In the genomic region with DNA sequence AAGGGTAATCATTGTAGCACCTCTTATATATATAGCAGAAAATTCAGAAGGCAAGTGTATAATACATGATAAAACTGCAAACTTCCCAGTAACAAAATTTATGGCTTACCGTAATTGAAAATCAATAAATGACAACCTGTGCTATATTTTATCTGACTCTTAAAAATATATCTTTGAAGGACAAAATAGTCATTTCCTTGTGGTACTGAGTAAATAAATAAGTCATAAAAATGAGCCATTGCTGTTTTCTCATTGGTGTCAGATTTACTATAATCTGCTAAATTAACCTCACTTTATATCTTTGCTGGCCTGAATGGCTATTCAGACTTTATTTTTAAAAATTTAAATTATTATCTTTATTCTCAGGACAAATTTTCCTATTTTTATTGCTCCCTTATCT, we compare ENCODE assay signal across 27 cellular contexts.
"Had no signal": no experiment of that assay in that cellular context is flagged by ENCODE, and none has a peak within 500 bp of the region (broad histone marks: within the 10 kb centered on the region; RNA-seq: fewer than 3 reads in every experiment).

No MANE protein-coding gene starts in this region.

- H3K4me3 ChIP-seq: MG63, PC-9, SJCRH30, SK-N-MC had no signal

- H3K9me3 ChIP-seq: MG63, SJCRH30 had no signal

- H3K4me1 ChIP-seq: SJCRH30 had no signal

- H3K27me3 ChIP-seq: MG63, SJCRH30 had no signal

- DNase-seq: Kasumi-1, MG63, NCI-H1048, NCI-H1105 treated with DMSO at 0.1 percent for 48 hours, NCI-H1436 treated with DMSO at 0.1 percent for 48 hours, NCI-H1694 treated with DMSO at 0.1 percent for 48 hours, NCI-H187 treated with DMSO at 0.1 percent for 48 hours, NCI-H2029, NCI-H2081, NCI-H2171 treated with DMSO at 0.1 percent for 48 hours, NCI-H2227 treated with DMSO at 0.1 percent for 48 hours, NCI-H345, NCI-H446, NCI-H510A treated with DMSO at 0.1 percent for 48 hours, NCI-H524 treated with DMSO at 0.1 percent for 48 hours, NCI-H526 treated with DMSO at 0.1 percent for 48 hours, NCI-H774, PC-9, SHP77, SIG-M5, SJCRH30, T-cell had no signal

- ATAC-seq: Panc1, Right ventricle myocardium inferior, SK-N-SH treated with all-trans-retinoic acid at 6 μM for 48 hours, T-cell had no signal

- H3K36me3 ChIP-seq: MG63, SJCRH30 had no signal

- H3K27ac ChIP-seq: PC-9, RWPE1, SJCRH30, SK-N-MC had no signal
